Comparison of ENCODE assay signal across 8 cellular contexts in genomic region chr4:186104114-186104894, GRCh38. TPM values are rescaled to one million over a fixed set of nuclear protein-coding genes. Genes with fewer than 3 reads are reported as not detected.
DNase-seq lines count a peak whose midpoint lies in the region; ATAC-seq and TF ChIP-seq lines count a peak whose summit lies in the region.

Gene FAM149A (plus strand): TSS chr4:186104704.

- H3K4me3 Mint-ChIP-seq in natural killer cell treated with Interleukin-12 subunit alpha and Interleukin-12 subunit beta and Interleukin-15 and Interleukin-18, amount 100 ng/mL, for 72 hours: peak within 1 kb of the TSS; percentile 72

- peak in 1 of 4 donors; percentile 5 for TF ChIP-seq POLR2A in esophagus squamous epithelium (IDR thresholded peaks at IDR 0.05)

- H3K27me3 Mint-ChIP-seq in natural killer cell treated with Interleukin-12 subunit alpha and Interleukin-12 subunit beta and Interleukin-15 and Interleukin-18, amount 100 ng/mL, for 72 hours: peaks cover 30 to 47% of the 10 kb centered on the region in 2 donors

- H3K4me1 Mint-ChIP-seq in natural killer cell treated with Interleukin-12 subunit alpha and Interleukin-12 subunit beta and Interleukin-15 and Interleukin-18, amount 100 ng/mL, for 72 hours (ENCODE audit: low read depth in 2 of 2): peaks cover 0 to 4% of the 10 kb centered on the region in 2 donors

- H3K36me3 ChIP-seq in esophagus squamous epithelium (no peaks in the 10 kb centered on the region), subcutaneous abdominal adipose tissue (ENCODE audit: control insufficient read depth in 5 of 5, insufficient read depth in 5 of 5, low read length in 5 of 5) (no peaks in the 10 kb centered on the region)

- H3K4me3 ChIP-seq in esophagus squamous epithelium (peak within 1 kb of the TSS; percentile 39 to 76 (median 63)), subcutaneous abdominal adipose tissue (ENCODE audit: low read depth in 1 of 5, low read length in 5 of 5) (peak within 1 kb of the TSS; percentile 53 to 73 (median 61))

- WGBS in esophagus squamous epithelium, 2 donors: 48 to 70% methylated on average over 11 to 16 of the region's 58 CpGs

- DNase-seq in D341Med (ENCODE audit: low spot score) (peak; percentile 82), LoVo (ENCODE audit: low spot score) (peak; percentile 82), esophagus squamous epithelium (lab: John Stamatoyannopoulos, UW) (no peak), GF-D8 (lab: John Stamatoyannopoulos, UW) (no peak)
- DNase-seq in activated CD8-positive, alpha-beta memory T cell treated with anti-CD3 and anti-CD28 coated beads, Interleukin-2, amount 50 U/mL, for 24 hours (ENCODE audit: extremely low read depth): peak; percentile 7
- DNase-seq in natural killer cell treated with Interleukin-12 subunit alpha and Interleukin-12 subunit beta and Interleukin-15 and Interleukin-18, amount 100 ng/mL, for 72 hours (ENCODE audit: low spot score): no peak

- H3K9ac ChIP-seq in subcutaneous abdominal adipose tissue (ENCODE audit: low read length in 5 of 5): peak within 1 kb of the TSS in 4 of 5 donors; percentile 42 to 75 (median 54)

- H3K4me1 ChIP-seq in esophagus squamous epithelium (peaks cover 9 to 24% (median 11%) of the 10 kb centered on the region in 3 donors), subcutaneous abdominal adipose tissue (ENCODE audit: control insufficient read depth in 5 of 5, insufficient read depth in 5 of 5, low read length in 5 of 5) (peaks cover 4 to 21% (median 14%) of the 10 kb centered on the region in 5 donors)

- intact Hi-C loops in esophagus squamous epithelium (cut with DNase I): no loop called here

- H3K27ac Mint-ChIP-seq in natural killer cell treated with Interleukin-12 subunit alpha and Interleukin-12 subunit beta and Interleukin-15 and Interleukin-18, amount 100 ng/mL, for 72 hours: no peak within 1 kb of the TSS

- no peak for TF ChIP-seq CTCF in esophagus squamous epithelium (IDR thresholded peaks at IDR 0.05)

- H3K27ac ChIP-seq in esophagus squamous epithelium (peak within 1 kb of the TSS; percentile 11 to 72 (median 44)), subcutaneous abdominal adipose tissue (ENCODE audit: low read depth, low read length) (no peak within 1 kb of the TSS)

- H3K9me3 Mint-ChIP-seq in natural killer cell treated with Interleukin-12 subunit alpha and Interleukin-12 subunit beta and Interleukin-15 and Interleukin-18, amount 100 ng/mL, for 72 hours: no peaks in the 10 kb centered on the region

- peaks cover 0 to 26% (median 2%) of the 10 kb centered on the region in 4 donors for H3K27me3 ChIP-seq in esophagus squamous epithelium
- peaks cover 0 to 7% (median 0%) of the 10 kb centered on the region in 5 donors for H3K27me3 ChIP-seq in subcutaneous abdominal adipose tissue (ENCODE audit: control insufficient read depth in 5 of 5, insufficient read depth in 4 of 5, low read length in 5 of 5)

- H3K9me3 ChIP-seq in esophagus squamous epithelium: no peaks in the 10 kb centered on the region
- H3K9me3 ChIP-seq in subcutaneous abdominal adipose tissue (ENCODE audit: control insufficient read depth in 5 of 5, low read length in 5 of 5): no peaks in the 10 kb centered on the region

- ATAC-seq in GM21528 (IDR thresholded peaks at IDR 0.05; ENCODE audit: low FRiP score, unreplicated experiment): peak; percentile 78
- ATAC-seq in natural killer cell treated with Interleukin-12 subunit alpha and Interleukin-12 subunit beta and Interleukin-15 and Interleukin-18, amount 100 ng/mL, for 72 hours: peak; percentile 66 to 79

- H3K36me3 Mint-ChIP-seq in natural killer cell treated with Interleukin-12 subunit alpha and Interleukin-12 subunit beta and Interleukin-15 and Interleukin-18, amount 100 ng/mL, for 72 hours: no peaks in the 10 kb centered on the region

RNA-seq across cellular contexts. Expression of gene FAM149A, which starts in this region (rescaled TPM):
- total RNA-seq in esophagus squamous epithelium: 10 to 100 TPM in 1 of 4 donors, 1 to 10 TPM in 2, under 1 TPM in 1; 0.83 to 11.4 (median 4.0) TPM
- total RNA-seq in natural killer cell treated with Interleukin-12 subunit alpha and Interleukin-12 subunit beta and Interleukin-15 and Interleukin-18, amount 100 ng/mL, for 72 hours: not detected

Comparison
In these comparisons a context has a peak if more than half of its experiments do, and no peak if none do; other contexts are left out.
1. Peak in ATAC-seq in natural killer cell treated with Interleukin-12 subunit alpha and Interleukin-12 subunit beta and Interleukin-15 and Interleukin-18, amount 100 ng/mL, for 72 hours; RNA of the gene not detected or under 1 TPM.
2. DNase-seq: peak in D341Med (single experiment), LoVo (single experiment) and activated CD8-positive, alpha-beta memory T cell treated with anti-CD3 and anti-CD28 coated beads, Interleukin-2, amount 50 U/mL, for 24 hours (single experiment); none in esophagus squamous epithelium (single experiment), natural killer cell treated with Interleukin-12 subunit alpha and Interleukin-12 subunit beta and Interleukin-15 and Interleukin-18, amount 100 ng/mL, for 72 hours (single experiment) and GF-D8 (single experiment).